8 cellular contexts compared by ENCODE assay signal in genomic region chr10:79266543-79267312, GRCh38.
DNase-seq lines count a peak whose midpoint lies in the region; ATAC-seq and TF ChIP-seq lines count a peak whose summit lies in the region.

No MANE protein-coding gene starts in this region.

- TF ChIP-seq CTCF in vagina (IDR thresholded peaks at IDR 0.05) = no peak

- H3K27me3 ChIP-seq in duodenal mucosa (ENCODE audit: control insufficient read depth in 1 of 2, insufficient read depth in 2 of 2, low read length in 2 of 2) (no peaks in the 10 kb centered on the region), mucosa of stomach (ENCODE audit: control insufficient read depth, insufficient read depth, low read length) (no peaks in the 10 kb centered on the region), vagina (no peaks in the 10 kb centered on the region)

- peaks cover 4 to 20% of the 10 kb centered on the region in 2 donors for H3K36me3 ChIP-seq in duodenal mucosa (ENCODE audit: control insufficient read depth in 1 of 2, insufficient read depth in 2 of 2, low read length in 2 of 2)
- peaks cover 11% of the 10 kb centered on the region for H3K36me3 ChIP-seq in mucosa of stomach (ENCODE audit: control insufficient read depth, insufficient read depth, low read length)
- H3K36me3 ChIP-seq in vagina = no peaks in the 10 kb centered on the region

- H3K9me3 ChIP-seq in duodenal mucosa (ENCODE audit: control insufficient read depth in 1 of 2, low read length in 2 of 2) (no peaks in the 10 kb centered on the region), mucosa of stomach (ENCODE audit: control insufficient read depth, low read length) (no peaks in the 10 kb centered on the region), vagina (no peaks in the 10 kb centered on the region)

- H3K4me1 ChIP-seq in duodenal mucosa (ENCODE audit: control insufficient read depth in 1 of 2, insufficient read depth in 2 of 2, low read length in 2 of 2) (peaks cover 37 to 45% of the 10 kb centered on the region in 2 donors), mucosa of stomach (ENCODE audit: control insufficient read depth, insufficient read depth, low read length) (peaks cover 71% of the 10 kb centered on the region), vagina (peaks cover 92% of the 10 kb centered on the region)

- no peak overlapping the region for H3K4me3 ChIP-seq in duodenal mucosa (ENCODE audit: low read depth in 1 of 2, low read length in 2 of 2)
- no peak overlapping the region for H3K4me3 ChIP-seq in mucosa of stomach (ENCODE audit: low read length)
- H3K4me3 ChIP-seq in vagina = no peak overlapping the region

- ATAC-seq in HG02938 (IDR thresholded peaks at IDR 0.05; ENCODE audit: unreplicated experiment) = peak; percentile 74

- H3K9ac ChIP-seq in duodenal mucosa (ENCODE audit: low read depth in 1 of 2, low read length in 2 of 2) (peak overlapping the region in 1 of 2 donors; percentile 27), mucosa of stomach (ENCODE audit: low read length) (peak overlapping the region; percentile 37)

- no peak for TF ChIP-seq POLR2A in vagina (IDR thresholded peaks at IDR 0.05)

- DNase-seq in activated CD4-positive, alpha-beta T cell treated with anti-CD3 and anti-CD28 coated beads for 48 hours = peak; percentile 22
- no peak for DNase-seq in activated CD4-positive, alpha-beta T cell treated with anti-CD3 and anti-CD28 coated beads for 1 hour
- peak; percentile 32 for DNase-seq in RKO (ENCODE audit: low spot score)
- no peak for DNase-seq in vagina (ENCODE audit: extremely low spot score in 2 of 2)
- no peak for DNase-seq in NCI-H1436 (lab: John Stamatoyannopoulos, UW)

- H3K27ac ChIP-seq in duodenal mucosa (ENCODE audit: low read depth, low read length) = peak overlapping the region; percentile 59
- H3K27ac ChIP-seq in vagina = peak overlapping the region; percentile 83

- intact Hi-C loops in vagina (cut with DNase I) = no loop called here

Comparison
In these comparisons a context has a peak if more than half of its experiments do, and no peak if none do; other contexts are left out.
1. DNase-seq: peak in activated CD4-positive, alpha-beta T cell treated with anti-CD3 and anti-CD28 coated beads for 48 hours (single experiment) and RKO (single experiment); none in activated CD4-positive, alpha-beta T cell treated with anti-CD3 and anti-CD28 coated beads for 1 hour (single experiment), vagina (0 of 2) and NCI-H1436 (single experiment).